In the genomic region with DNA sequence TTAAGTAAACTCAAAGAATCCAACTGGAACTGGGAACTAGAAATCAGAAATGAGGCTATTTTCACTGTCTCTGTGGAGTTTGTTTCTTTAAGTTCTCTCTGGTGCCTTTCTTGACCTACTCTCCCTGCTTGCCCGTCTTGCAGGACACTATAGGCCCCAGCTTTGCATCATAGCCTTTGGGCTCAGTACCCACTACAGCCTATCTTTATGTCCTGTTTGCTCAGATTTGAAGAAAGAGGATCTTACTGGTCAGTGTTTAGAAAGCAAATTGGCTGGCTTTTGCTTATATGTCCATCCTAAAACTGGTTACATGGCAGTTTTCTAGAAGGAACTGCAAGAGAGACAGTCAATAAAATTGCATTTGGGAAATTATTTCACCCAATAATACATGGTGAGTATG, we compare ENCODE assay signal across 19 cellular contexts.
"Had no signal": no experiment of that assay in that cellular context is flagged by ENCODE, and none has a peak within 500 bp of the region (broad histone marks: within the 10 kb centered on the region; RNA-seq: fewer than 3 reads in every experiment).

No MANE protein-coding gene starts in this region.

- H3K27ac Mint-ChIP-seq: activated CD8-positive, alpha-beta memory T cell treated with anti-CD3 and anti-CD28 coated beads, Interleukin-2, amount 10 ng/mL, durations not matched to agents 7 days and 5 days; activated naive CD8-positive, alpha-beta T cell treated with anti-CD3 and anti-CD28 coated beads, Interleukin-2, amount 10 ng/mL, durations not matched to agents 7 days and 5 days; activated T-helper 17 cell treated with anti-CD3 and anti-CD28 coated beads, Interleukin-2, amount 50 U/mL, for 72 hours; T-helper 1 cell treated with Interleukin-12 subunit alpha and Interleukin-12 subunit beta and Interleukin-4 antibody, amounts not matched to agents 30 μg/mL and 1 μg/mL, for 36 hours had no signal

- H3K9me3 Mint-ChIP-seq: activated T-helper 17 cell treated with anti-CD3 and anti-CD28 coated beads, Interleukin-2, amount 50 U/mL, for 72 hours had no signal

- H3K27me3 ChIP-seq: cardiac muscle cell, dorsolateral prefrontal cortex, hepatocyte had no signal

- DNase-seq: activated CD4-positive, alpha-beta T cell treated with anti-CD3 and anti-CD28 coated beads, Interleukin-2, amount 50 U/mL, for 4 hours; activated CD4-positive, CD25-positive, alpha-beta regulatory T cell treated with anti-CD3 and anti-CD28 coated beads, Interleukin-2, amount 50 U/mL, for 72 hours; activated CD8-positive, alpha-beta memory T cell treated with anti-CD3 and anti-CD28 coated beads, Interleukin-2, amount 10 ng/mL, durations not matched to agents 7 days and 5 days; activated naive CD4-positive, alpha-beta T cell treated with Interleukin-2 at 50 U/mL for 16 hours; activated naive CD8-positive, alpha-beta T cell treated with anti-CD3 and anti-CD28 coated beads, Interleukin-2, amount 10 ng/mL, durations not matched to agents 7 days and 5 days; amygdala; dorsolateral prefrontal cortex; foreskin fibroblast; islet precursor cell; left colon; mammary epithelial cell; stimulated activated CD4-positive, alpha-beta T cell treated with anti-CD3 and anti-CD28 coated beads, Interleukin-2, amount 100 ng/mL, for 48 hours had no signal

- H3K4me3 ChIP-seq: cardiac muscle cell, dorsolateral prefrontal cortex, hepatocyte, skin epidermis, thoracic aorta had no signal

- H3K27me3 Mint-ChIP-seq: activated CD8-positive, alpha-beta memory T cell treated with anti-CD3 and anti-CD28 coated beads, Interleukin-2, amount 10 ng/mL, durations not matched to agents 7 days and 5 days; activated naive CD8-positive, alpha-beta T cell treated with anti-CD3 and anti-CD28 coated beads, Interleukin-2, amount 10 ng/mL, durations not matched to agents 7 days and 5 days had no signal

- H3K9me3 ChIP-seq: thoracic aorta had no signal

- ATAC-seq: activated CD8-positive, alpha-beta memory T cell treated with anti-CD3 and anti-CD28 coated beads, Interleukin-2, amount 10 ng/mL, durations not matched to agents 7 days and 5 days; activated T-helper 17 cell treated with anti-CD3 and anti-CD28 coated beads, Interleukin-2, amount 50 U/mL, for 72 hours; left colon had no signal

- H3K4me3 Mint-ChIP-seq: activated CD8-positive, alpha-beta memory T cell treated with anti-CD3 and anti-CD28 coated beads, Interleukin-2, amount 10 ng/mL, durations not matched to agents 7 days and 5 days; activated naive CD8-positive, alpha-beta T cell treated with anti-CD3 and anti-CD28 coated beads, Interleukin-2, amount 10 ng/mL, durations not matched to agents 7 days and 5 days; activated T-helper 17 cell treated with anti-CD3 and anti-CD28 coated beads, Interleukin-2, amount 50 U/mL, for 72 hours; T-helper 1 cell treated with Interleukin-12 subunit alpha and Interleukin-12 subunit beta and Interleukin-4 antibody, amounts not matched to agents 30 μg/mL and 1 μg/mL, for 36 hours had no signal

- H3K36me3 Mint-ChIP-seq: activated naive CD8-positive, alpha-beta T cell treated with anti-CD3 and anti-CD28 coated beads, Interleukin-2, amount 10 ng/mL, durations not matched to agents 7 days and 5 days had no signal

- H3K27ac ChIP-seq: cardiac muscle cell, hepatocyte, skin epidermis, thoracic aorta, VCaP had no signal

- H3K36me3 ChIP-seq: cardiac muscle cell, thoracic aorta had no signal
